ENCODE assay signal across 17 cellular contexts in genomic region chr9:133826289-133827085, GRCh38.
DNase-seq lines count a peak whose midpoint lies in the region; ATAC-seq and TF ChIP-seq lines count a peak whose summit lies in the region.
"Had no signal": no experiment of that assay in that cellular context is flagged by ENCODE, and none has a peak within 500 bp of the region (broad histone marks: within the 10 kb centered on the region; RNA-seq: fewer than 3 reads in every experiment).

No MANE protein-coding gene starts in this region.

- no peaks in the 10 kb centered on the region for H3K9me3 Mint-ChIP-seq in nephron
- H3K9me3 Mint-ChIP-seq: CD8-positive, alpha-beta memory T cell; neural progenitor cell had no signal

- CTCF ChIA-PET in AG04450 (lab: Charles Lee) = interaction anchor here (1.7 kb wide), 1 partner anchor 168 kb away, joined by 5 read pairs; no protein-coding TSS in a partner anchor

- peak overlapping the region in 2 of 3 experiments; percentile 61 to 88 for H3K27ac Mint-ChIP-seq in nephron
- H3K27ac Mint-ChIP-seq: CD8-positive, alpha-beta memory T cell had no signal

- intact Hi-C loops in dorsolateral prefrontal cortex (cut with DNase I) = no loop called here

- H3K4me3 ChIP-seq in AG04450 (ENCODE audit: low read depth, low read length) (no peak overlapping the region), dorsolateral prefrontal cortex (no peak overlapping the region)
- H3K4me3 ChIP-seq: neural progenitor cell had no signal

- H3K27me3 ChIP-seq in AG04450 (ENCODE audit: control insufficient read depth, insufficient read depth, low read length) = no peaks in the 10 kb centered on the region
- no peaks in the 10 kb centered on the region for H3K27me3 ChIP-seq in dorsolateral prefrontal cortex
- H3K27me3 ChIP-seq: neural progenitor cell had no signal

- H3K36me3 Mint-ChIP-seq in nephron (ENCODE audit: low read depth) = peaks cover 8% of the 10 kb centered on the region
- H3K36me3 Mint-ChIP-seq: CD8-positive, alpha-beta memory T cell; neural progenitor cell had no signal

- H3K27me3 Mint-ChIP-seq in nephron (ENCODE audit: low read depth) = peaks cover 18% of the 10 kb centered on the region

- DNase-seq in AG04450 (ENCODE audit: low read depth, low spot score) = no peak
- DNase-seq in NCI-H1694 (lab: John Stamatoyannopoulos, UW) = peak; percentile 24
- peak in 1 of 10 donors; percentile 16 for DNase-seq in dorsolateral prefrontal cortex
- no peak for DNase-seq in NCI-H146 treated with DMSO at 0.1 percent for 48 hours (lab: John Stamatoyannopoulos, UW; ENCODE audit: unreplicated experiment)
- DNase-seq in activated CD4-positive, CD25-positive, alpha-beta regulatory T cell treated with anti-CD3 and anti-CD28 coated beads, Interleukin-2, amount 50 U/mL, for 72 hours = no peak
- DNase-seq: activated CD4-positive, alpha-beta T cell treated with anti-CD3 and anti-CD28 coated beads for 4 hours; activated effector memory CD4-positive, alpha-beta T cell treated with anti-CD3 and anti-CD28 coated beads, Interleukin-2, amount 50 U/mL, for 16 hours; CD8-positive, alpha-beta memory T cell; KG1; kidney glomerular epithelial cell; NCI-H2029 treated with DMSO at 0.1 percent for 48 hours; stimulated activated naive CD4-positive, alpha-beta T cell; T1000 had no signal

- POLR2A ChIA-PET in AG04450 (lab: Yijun Ruan, JAX) = no interaction called here

- H3K27ac ChIP-seq in AG04450 (ENCODE audit: low read depth, low read length) = peak overlapping the region; percentile 86
- H3K27ac ChIP-seq in dorsolateral prefrontal cortex = peak overlapping the region in 31 of 59 donors; percentile 4 to 71 (median 34)
- H3K27ac ChIP-seq: neural progenitor cell had no signal

- ATAC-seq in GM18909 (IDR thresholded peaks at IDR 0.05; ENCODE audit: poor library complexity, unreplicated experiment) = no peak
- ATAC-seq in GM18498 (IDR thresholded peaks at IDR 0.05; ENCODE audit: unreplicated experiment) = no peak

- peaks cover 57% of the 10 kb centered on the region for H3K4me1 Mint-ChIP-seq in nephron
- H3K4me1 Mint-ChIP-seq: CD8-positive, alpha-beta memory T cell had no signal

- H3K9me3 ChIP-seq in AG04450 (ENCODE audit: control insufficient read depth, insufficient read depth, low read length) = no peaks in the 10 kb centered on the region

- TF ChIP-seq CTCF in AG04450 (IDR thresholded peaks at IDR 0.05; ENCODE audit: low read depth, low read length) = no peak
- TF ChIP-seq CTCF in dorsolateral prefrontal cortex (IDR thresholded peaks at IDR 0.05 in 54 of 56, conservative IDR thresholded peaks at IDR 0.05 in 2 of 56; ENCODE audit: low read depth in 1 of 56, partially characterized antibody in 56 of 56) = no peak
- TF ChIP-seq CTCF in nephron (IDR thresholded peaks at IDR 0.05; ENCODE audit: unreplicated experiment in 3 of 3) = no peak

- no peak overlapping the region for H3K4me3 Mint-ChIP-seq in nephron
- H3K4me3 Mint-ChIP-seq: CD8-positive, alpha-beta memory T cell; neural progenitor cell had no signal
